Comparison of ENCODE assay signal across 17 cellular contexts in the genomic region with DNA sequence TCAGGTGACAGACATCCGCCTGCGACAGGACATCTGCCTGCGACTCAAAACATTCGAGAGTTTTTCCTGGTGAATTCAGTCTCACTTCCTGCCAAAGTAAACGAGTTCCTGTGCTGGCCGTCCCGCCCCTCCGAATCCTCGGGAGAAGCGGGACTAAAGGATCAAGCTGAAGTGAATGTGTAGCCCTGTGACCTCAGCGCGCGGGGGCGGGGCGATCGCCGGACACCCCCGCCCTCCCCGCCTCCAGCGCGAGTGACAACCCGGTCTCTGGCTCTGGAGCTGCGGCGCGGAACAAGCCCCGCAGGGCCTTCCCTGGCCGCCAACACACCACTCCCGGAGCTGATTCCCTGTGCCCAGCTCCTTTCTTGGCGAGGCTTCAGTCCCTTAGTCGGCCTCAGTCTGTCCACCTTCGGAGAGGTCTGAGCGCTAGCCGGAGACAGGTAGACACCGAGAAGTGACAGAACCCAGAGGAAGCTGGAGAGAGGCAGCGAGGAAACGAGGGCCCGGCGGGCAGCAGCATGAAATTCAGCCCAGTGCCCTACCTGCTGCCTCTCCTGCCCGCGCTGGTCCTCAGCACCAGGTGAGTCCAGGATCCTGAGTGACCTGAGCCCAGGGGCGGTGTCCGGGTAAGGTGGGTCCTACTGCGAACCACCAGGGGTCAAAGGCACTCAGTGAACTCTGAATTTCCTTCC.
A peak's percentile ranks its signal among the peaks of the same experiment; 100 is the strongest.
DNase-seq lines count a peak whose midpoint lies in the region; ATAC-seq and TF ChIP-seq lines count a peak whose summit lies in the region.
"Had no signal": no experiment of that assay in that cellular context is flagged by ENCODE, and none has a peak within 500 bp of the region (broad histone marks: within the 10 kb centered on the region; RNA-seq: fewer than 3 reads in every experiment).

No MANE protein-coding gene starts in this region.

- H3K79me2 ChIP-seq in trophoblast cell (ENCODE audit: control insufficient read depth, insufficient read depth, low read length, poor library complexity), result no peaks in the 10 kb centered on the region

- peak overlapping the region; percentile 37 for H2BK12ac ChIP-seq in trophoblast cell (ENCODE audit: low read length)

- H3K9me3 ChIP-seq in IMR-90 (ENCODE audit: control insufficient read depth, insufficient read depth, low read length), result no peaks in the 10 kb centered on the region
- no peaks in the 10 kb centered on the region for H3K9me3 ChIP-seq in trophoblast cell (ENCODE audit: insufficient read depth, low read depth, low read length)

- no peak overlapping the region for H2AK9ac ChIP-seq in IMR-90 (replicated peaks; ENCODE audit: low read depth, low read length, poor library complexity)

- H3K56ac ChIP-seq in IMR-90 (ENCODE audit: extremely low read depth, insufficient read depth, low read length), result no peak overlapping the region

- H3K9me1 ChIP-seq in IMR-90 (ENCODE audit: insufficient read depth, low read length), result no peaks in the 10 kb centered on the region; the same call in 1 of the 2 replicates

- H3K23ac ChIP-seq in IMR-90 (ENCODE audit: low read depth, low read length) (no peak overlapping the region), trophoblast cell (ENCODE audit: low read length) (no peak overlapping the region)

- intact Hi-C loops in IMR-90 (cut with micrococcal nuclease), result no loop called here

- H3K4me2 ChIP-seq in IMR-90 (ENCODE audit: low read depth, low read length), result no peak overlapping the region
- no peak overlapping the region for H3K4me2 ChIP-seq in trophoblast cell (ENCODE audit: low read length)
- H3K4me2 ChIP-seq: BLaER1 had no signal

- no peak overlapping the region for H3K9ac ChIP-seq in IMR-90 (ENCODE audit: low read depth, low read length)
- no peak overlapping the region for H3K9ac ChIP-seq in trophoblast cell (ENCODE audit: low read length)
- H3K9ac ChIP-seq: BLaER1 had no signal

- H3K4me1 ChIP-seq in IMR-90 (ENCODE audit: control insufficient read depth, insufficient read depth, low read length), result peaks cover 6% of the 10 kb centered on the region
- H3K4me1 ChIP-seq in trophoblast cell (ENCODE audit: control insufficient read depth in 1 of 2, insufficient read depth in 2 of 2, low read length in 2 of 2), result peaks cover 0 to 8% of the 10 kb centered on the region in 2 experiments
- H3K4me1 ChIP-seq: BLaER1 had no signal

- no peak overlapping the region for H3K4ac ChIP-seq in IMR-90 (ENCODE audit: low read depth, low read length)
- no peak overlapping the region for H3K4ac ChIP-seq in trophoblast cell (ENCODE audit: low read depth, low read length)

- TF ChIP-seq POLR2A in IMR-90 (IDR thresholded peaks at IDR 0.05; ENCODE audit: low read depth, low read length), result no peak

- H2BK20ac ChIP-seq in IMR-90 (ENCODE audit: low read depth, low read length), result 0 out of 2 replicates have a peak overlapping the region, but pooled peaks have one; percentile 29

- H4K8ac ChIP-seq in IMR-90 (ENCODE audit: low read depth in 2 of 2, low read length in 2 of 2) (no peak overlapping the region), trophoblast cell (ENCODE audit: low read depth, low read length) (no peak overlapping the region)

- no peak overlapping the region for H3K18ac ChIP-seq in IMR-90 (ENCODE audit: low read depth, low read length)
- no peak overlapping the region for H3K18ac ChIP-seq in trophoblast cell (ENCODE audit: low read length)

- H2BK120ac ChIP-seq in IMR-90 (ENCODE audit: low read depth, low read length) (peak overlapping the region; percentile 56; the same call in 1 of the 2 replicates), trophoblast cell (ENCODE audit: insufficient read depth, low read length, poor library complexity) (no peak overlapping the region)

- H3K36me3 Mint-ChIP-seq in WTC11, result no peaks in the 10 kb centered on the region

- H4K5ac ChIP-seq in IMR-90 (ENCODE audit: low read depth, low read length), result no peak overlapping the region

- H3K4me1 Mint-ChIP-seq in WTC11, result peaks cover 17% of the 10 kb centered on the region

- H3K4me3 ChIP-seq in IMR-90 (ENCODE audit: insufficient read depth, low read depth, low read length) (no peak overlapping the region), trophoblast cell (ENCODE audit: low read depth, low read length) (no peak overlapping the region)
- H3K4me3 ChIP-seq: BLaER1 had no signal

- no peak overlapping the region for H3K4me3 Mint-ChIP-seq in WTC11

- H3K9me3 Mint-ChIP-seq in WTC11, result peaks cover 4% of the 10 kb centered on the region; the same call in 1 of the 2 replicates

- no peak for TF ChIP-seq RAD21 in IMR-90 (IDR thresholded peaks at IDR 0.05; ENCODE audit: low read length)

- H3K27me3 ChIP-seq in IMR-90 (ENCODE audit: control insufficient read depth, insufficient read depth, low read length), result no peaks in the 10 kb centered on the region
- no peaks in the 10 kb centered on the region for H3K27me3 ChIP-seq in trophoblast cell (ENCODE audit: insufficient read depth, low read length)
- H3K27me3 ChIP-seq: BLaER1 had no signal

- DNase-seq in NCI-H2029 (lab: John Stamatoyannopoulos, UW) (peak; percentile 36), NCI-H2029 treated with DMSO at 0.1 percent for 48 hours (lab: John Stamatoyannopoulos, UW) (no peak), IMR-90 (no peak), WTC11 (ENCODE audit: low spot score) (peak; percentile 22), trophoblast cell (peak; percentile 31 to 40), G401 (ENCODE audit: low spot score) (no peak)
- DNase-seq: NCI-H1417, NCI-H2081 treated with DMSO at 0.1 percent for 48 hours, NCI-H2227 treated with DMSO at 0.1 percent for 48 hours, NCI-H524 treated with DMSO at 0.1 percent for 48 hours, SIG-M5, SW 1271 had no signal

- H3K79me1 ChIP-seq in IMR-90 (ENCODE audit: low read depth in 1 of 2, low read length in 2 of 2), result no peaks in the 10 kb centered on the region
- H3K79me1 ChIP-seq in trophoblast cell (ENCODE audit: low read length), result peaks cover 6% of the 10 kb centered on the region

- H2AK5ac ChIP-seq in IMR-90 (ENCODE audit: low read depth, low read length) (peak overlapping the region; percentile 33), trophoblast cell (ENCODE audit: low read length) (no peak overlapping the region)

- CTCF ChIA-PET in IMR-90 (lab: Yijun Ruan, JAX), result no interaction called here
- CTCF ChIA-PET in WTC11 (lab: Charles Lee), result interaction anchor here (0.9 kb wide), 1 partner anchor 190 kb away, joined by 3 read pairs; no protein-coding TSS in a partner anchor

- H2BK5ac ChIP-seq in IMR-90 (ENCODE audit: low read depth, low read length, poor library complexity, severe bottlenecking) (no peak overlapping the region), trophoblast cell (ENCODE audit: low read depth, low read length, poor library complexity) (no peak overlapping the region)

- no peak overlapping the region for H4K12ac ChIP-seq in trophoblast cell (ENCODE audit: low read depth, low read length)

- WGBS in IMR-90 (ENCODE audit: extremely low coverage in 2 of 2, insufficient read length in 1 of 2), 2 experiments, result 96% methylated on average over 29 of the region's 43 CpGs; no CpG with 5 or more reads in 1 of the 2 experiments
- WGBS in trophoblast cell (ENCODE audit: extremely low coverage, insufficient coverage, insufficient read length), result no CpG with 5 or more reads among the region's 43 CpGs

- H3K27me3 Mint-ChIP-seq in WTC11 (ENCODE audit: low read depth), result no peaks in the 10 kb centered on the region

- no peaks in the 10 kb centered on the region for H4K20me1 ChIP-seq in IMR-90 (ENCODE audit: insufficient read depth, low read length)
- H4K20me1 ChIP-seq: BLaER1 had no signal

- TF ChIP-seq CTCF in IMR-90 (conservative IDR thresholded peaks at IDR 0.05; ENCODE audit: low read depth, low read length) (no peak), WTC11 (IDR thresholded peaks at IDR 0.05) (no peak)

- H4K91ac ChIP-seq in IMR-90 (ENCODE audit: insufficient read depth, low read depth, low read length) (0 out of 2 replicates have a peak overlapping the region, but pooled peaks have one; percentile 33), trophoblast cell (ENCODE audit: low read depth, low read length) (no peak overlapping the region)

- BruUV-seq in IMR-90 (replicated peaks; lab: Mats Ljungman, UMichigan), result no TSS peak

- H2BK15ac ChIP-seq in IMR-90 (ENCODE audit: low read depth, low read length), result no peak overlapping the region; the same call in 1 of the 3 replicates

- POLR2A ChIA-PET in IMR-90 (lab: Charles Lee; ENCODE audit: unreplicated experiment) (no interaction called here), WTC11 (lab: Charles Lee) (no interaction called here)

- ATAC-seq in IMR-90 (ENCODE audit: low read depth) (no peak), WTC11 (peak; percentile 79), HG03039 (IDR thresholded peaks at IDR 0.05; ENCODE audit: unreplicated experiment) (no peak), HG02885 (IDR thresholded peaks at IDR 0.05; ENCODE audit: poor library complexity, unreplicated experiment) (no peak)
- ATAC-seq: Panc1 had no signal

- H2AFZ ChIP-seq in IMR-90 (replicated peaks; ENCODE audit: low read length, poor library complexity) (peak overlapping the region; percentile 10), trophoblast cell (ENCODE audit: insufficient read depth, low read length, poor library complexity) (no peak overlapping the region)

- H3K36me3 ChIP-seq in IMR-90 (ENCODE audit: control insufficient read depth, insufficient read depth, low read length), result no peaks in the 10 kb centered on the region
- no peaks in the 10 kb centered on the region for H3K36me3 ChIP-seq in trophoblast cell (ENCODE audit: control insufficient read depth in 1 of 2, insufficient read depth in 2 of 2, low read length in 2 of 2)
- H3K36me3 ChIP-seq: BLaER1 had no signal

- no peak overlapping the region for H3K27ac ChIP-seq in IMR-90 (ENCODE audit: insufficient read depth, low read length)
- no peak overlapping the region for H3K27ac ChIP-seq in trophoblast cell (ENCODE audit: low read depth, low read length)
- H3K27ac ChIP-seq: 22Rv1, BLaER1 had no signal

- H3K14ac ChIP-seq in IMR-90 (replicated peaks; ENCODE audit: low read depth, low read length), result no peak overlapping the region
- no peak overlapping the region for H3K14ac ChIP-seq in trophoblast cell (ENCODE audit: low read length)

- H3K27ac Mint-ChIP-seq in WTC11, result no peak overlapping the region

- in situ Hi-C loops in IMR-90 (cut with MboI; ENCODE audit: low sequenced_read_pairs), result no loop called here
- in situ Hi-C loops in G401 (cut with HindIII; ENCODE audit: low sequenced_read_pairs), result no loop called here

- dilution Hi-C loops in IMR-90 (cut with HindIII; ENCODE audit: low sequenced_read_pairs, unreplicated experiment), result no loop called here

TF ChIP-seq in WTC11, 78 proteins besides CTCF, POLR2A, EP300 and RAD21 (continues in another document):
- TF ChIP-seq CREM (CRISPR knock-in tag; IDR thresholded peaks at IDR 0.05), result no peak
- TF ChIP-seq NR3C1 (CRISPR knock-in tag; conservative IDR thresholded peaks at IDR 0.05; ENCODE audit: low read depth), result no peak
- TF ChIP-seq SOX15 (CRISPR knock-in tag; IDR thresholded peaks at IDR 0.05), result no peak
- TF ChIP-seq ELF4 (CRISPR knock-in tag; IDR thresholded peaks at IDR 0.05; ENCODE audit: low read depth), result no peak

Comparison
In these comparisons a context has a peak if more than half of its experiments do, and no peak if none do; other contexts are left out.
1. DNase-seq: peak in NCI-H2029 (single experiment), WTC11 (single experiment) and trophoblast cell (2 of 2); none in NCI-H2029 treated with DMSO at 0.1 percent for 48 hours (single experiment), IMR-90 (single experiment) and G401 (single experiment).